1 cellular context compared by ENCODE assay signal in genomic region chr4:114400531-114400930, GRCh38.
TF ChIP-seq lines count a peak whose summit lies in the region.

No MANE protein-coding gene starts in this region.

TF ChIP-seq in GM12878, 131 proteins besides CTCF, POLR2A, EP300 and RAD21:
- TF ChIP-seq MTA2 (IDR thresholded peaks at IDR 0.05; ENCODE audit: low read depth), result peak; percentile 42; the same call in 1 of the 2 replicates
- TF ChIP-seq RAD51 (IDR thresholded peaks at IDR 0.05), result no peak
